In genomic region chr1:32992489-32993214, GRCh38 we compare ENCODE assay signal across 1 cellular context.
TF ChIP-seq lines count a peak whose summit lies in the region.

No MANE protein-coding gene starts in this region.

TF ChIP-seq in K562, 482 proteins besides CTCF, POLR2A, EP300 and RAD21 (continued from another document):
- no peak for TF ChIP-seq SOX6 (IDR thresholded peaks at IDR 0.05)
- TF ChIP-seq E2F3 (CRISPR knock-in tag; IDR thresholded peaks at IDR 0.05): no peak
- no peak for TF ChIP-seq E2F1 (CRISPR knock-in tag; IDR thresholded peaks at IDR 0.05)
- TF ChIP-seq, protein P1, sequence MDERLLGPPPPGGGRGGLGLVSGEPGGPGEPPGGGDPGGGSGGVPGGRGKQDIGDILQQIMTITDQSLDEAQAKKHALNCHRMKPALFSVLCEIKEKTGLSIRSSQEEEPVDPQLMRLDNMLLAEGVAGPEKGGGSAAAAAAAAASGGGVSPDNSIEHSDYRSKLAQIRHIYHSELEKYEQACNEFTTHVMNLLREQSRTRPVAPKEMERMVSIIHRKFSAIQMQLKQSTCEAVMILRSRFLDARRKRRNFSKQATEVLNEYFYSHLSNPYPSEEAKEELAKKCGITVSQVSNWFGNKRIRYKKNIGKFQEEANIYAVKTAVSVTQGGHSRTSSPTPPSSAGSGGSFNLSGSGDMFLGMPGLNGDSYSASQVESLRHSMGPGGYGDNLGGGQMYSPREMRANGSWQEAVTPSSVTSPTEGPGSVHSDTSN (CRISPR knock-in tag; IDR thresholded peaks at IDR 0.05; ENCODE audit: low read depth): no peak
- TF ChIP-seq, protein P1 (tag; conservative IDR thresholded peaks at IDR 0.05; ENCODE audit: low read depth): 0 out of 2 replicates have a peak, but pooled peaks have one; percentile 23
TF ChIP-seq in K562: peak in this region for 9.
